20 cellular contexts compared by ENCODE assay signal in the genomic region with DNA sequence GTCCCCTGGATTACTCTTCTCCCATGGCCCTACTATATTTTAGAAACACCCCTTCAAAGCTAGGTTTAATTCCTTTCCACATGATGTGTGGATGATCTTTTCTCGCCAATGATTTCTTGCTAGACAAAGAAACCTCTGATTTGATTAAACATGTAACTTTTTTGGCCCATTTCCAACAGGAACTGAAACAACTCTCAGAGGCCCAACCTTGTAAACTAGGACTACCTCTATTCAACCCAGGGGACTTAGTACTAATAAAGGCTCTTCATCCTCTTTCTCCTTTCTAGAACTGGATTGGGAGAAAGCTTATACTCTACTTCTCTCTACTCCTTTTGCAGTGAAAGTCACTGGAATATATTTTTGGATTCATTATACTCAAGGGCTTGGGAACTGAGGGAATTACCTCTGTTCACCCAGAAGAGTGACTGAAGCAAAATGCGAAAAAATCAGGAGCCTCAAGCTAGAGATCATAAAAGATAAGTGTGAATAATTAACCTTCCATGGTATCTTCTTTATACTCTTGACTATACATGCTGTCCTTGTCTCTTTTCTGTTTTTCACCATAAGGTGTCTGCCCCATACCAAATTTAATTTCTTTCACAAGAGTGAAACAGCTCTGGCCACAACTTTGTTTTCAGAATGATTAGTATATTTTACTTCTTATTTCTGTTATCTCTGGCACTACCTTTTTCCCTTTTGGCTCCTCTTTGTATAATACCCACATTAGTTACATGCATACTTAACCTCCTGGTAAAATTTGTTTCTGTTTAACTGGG.
DNase-seq lines count a peak whose midpoint lies in the region; ATAC-seq and TF ChIP-seq lines count a peak whose summit lies in the region.
"Had no signal": no experiment of that assay in that cellular context is flagged by ENCODE, and none has a peak within 500 bp of the region (broad histone marks: within the 10 kb centered on the region; RNA-seq: fewer than 3 reads in every experiment).

No MANE protein-coding gene starts in this region.

- TF ChIP-seq CTCF in OCI-LY7 (conservative IDR thresholded peaks at IDR 0.05; ENCODE audit: low read length) = no peak
- no peak for TF ChIP-seq CTCF in neural progenitor cell (IDR thresholded peaks at IDR 0.05)
- no peak for TF ChIP-seq CTCF in suprapubic skin (IDR thresholded peaks at IDR 0.05)

- no peaks in the 10 kb centered on the region for H3F3A ChIP-seq in neural progenitor cell (ENCODE audit: low read depth)

- no peak for TF ChIP-seq EP300 in suprapubic skin (IDR thresholded peaks at IDR 0.05)

- H3K4me1 ChIP-seq in OCI-LY7 (ENCODE audit: insufficient read depth, low read length, poor library complexity, severe bottlenecking) = no peaks in the 10 kb centered on the region
- H3K4me1 ChIP-seq in neural progenitor cell = no peaks in the 10 kb centered on the region
- no peaks in the 10 kb centered on the region for H3K4me1 ChIP-seq in suprapubic skin
- H3K4me1 ChIP-seq: SJCRH30 had no signal

- no peak overlapping the region for H3K4me2 ChIP-seq in OCI-LY7 (ENCODE audit: low read length)
- no peak overlapping the region for H3K4me2 ChIP-seq in neural progenitor cell

- POLR2A ChIA-PET in OCI-LY7 (lab: Charles Lee) = no interaction called here

- H3K4me3 Mint-ChIP-seq in neural progenitor cell = no peak overlapping the region
- H3K4me3 Mint-ChIP-seq: CD4-positive, CD25-positive, alpha-beta regulatory T cell; IgD-negative memory B cell; T-helper 2 cell treated with Interferon-gamma antibody and Interleukin-4, amounts not matched to agents 5 μg/mL and 100 μg/mL, for 36 hours had no signal

- H3K27me3 ChIP-seq in neural progenitor cell (no peaks in the 10 kb centered on the region), suprapubic skin (no peaks in the 10 kb centered on the region)
- H3K27me3 ChIP-seq: SJCRH30 had no signal

- intact Hi-C loops in OCI-LY7 (cut with micrococcal nuclease; ENCODE audit: unreplicated experiment) = no loop called here

- H3K4me3 ChIP-seq in OCI-LY7 (ENCODE audit: low read depth, low read length, poor library complexity, severe bottlenecking) = no peak overlapping the region
- H3K4me3 ChIP-seq in neural progenitor cell = no peak overlapping the region
- H3K4me3 ChIP-seq in suprapubic skin = no peak overlapping the region
- H3K4me3 ChIP-seq: SJCRH30 had no signal

- no peaks in the 10 kb centered on the region for H3K9me2 ChIP-seq in OCI-LY7 (ENCODE audit: insufficient read depth, low read length)

- ATAC-seq in GM21825 (IDR thresholded peaks at IDR 0.05; ENCODE audit: unreplicated experiment) (peak; percentile 49), HG03457 (IDR thresholded peaks at IDR 0.05; ENCODE audit: unreplicated experiment) (peak; percentile 47)

- H3K27ac ChIP-seq in OCI-LY7 (ENCODE audit: low read depth, low read length, poor library complexity, severe bottlenecking) = no peak overlapping the region
- H3K27ac ChIP-seq in neural progenitor cell = no peak overlapping the region
- H3K27ac ChIP-seq in suprapubic skin = no peak overlapping the region
- H3K27ac ChIP-seq: RWPE1, SJCRH30 had no signal

- CTCF ChIA-PET in OCI-LY7 (lab: Charles Lee; ENCODE audit: unreplicated experiment) = no interaction called here

- H4K20me1 ChIP-seq in OCI-LY7 (ENCODE audit: insufficient read depth, low read length) (no peaks in the 10 kb centered on the region), neural progenitor cell (ENCODE audit: low read depth) (no peaks in the 10 kb centered on the region)

- H3K27me3 Mint-ChIP-seq in neural progenitor cell (ENCODE audit: insufficient read depth, low read depth) = peaks cover 2% of the 10 kb centered on the region
- H3K27me3 Mint-ChIP-seq: CD4-positive, CD25-positive, alpha-beta regulatory T cell; IgD-negative memory B cell had no signal

- no peak overlapping the region for H2AFZ ChIP-seq in OCI-LY7 (ENCODE audit: low read length)
- H2AFZ ChIP-seq in neural progenitor cell (replicated peaks) = peak overlapping the region; percentile 65

- peak; percentile 10 for DNase-seq in OCI-LY7 (ENCODE audit: low spot score)
- DNase-seq in neural progenitor cell (ENCODE audit: low spot score) = no peak
- no peak for DNase-seq in NCI-H146 (lab: John Stamatoyannopoulos, UW)
- no peak for DNase-seq in NCI-H510A (lab: John Stamatoyannopoulos, UW)
- no peak for DNase-seq in suprapubic skin (ENCODE audit: low spot score in 2 of 2)
- DNase-seq: ACHN; CD4-positive, CD25-positive, alpha-beta regulatory T cell; GF-D8; HCEC 1CT; NCI-H1092; NCI-H187; NCI-H2171; NCI-H510A treated with DMSO at 0.1 percent for 48 hours; SJCRH30; SW 1271 had no signal

- no peaks in the 10 kb centered on the region for H3K9me3 Mint-ChIP-seq in neural progenitor cell

- TF ChIP-seq POLR2A in suprapubic skin (IDR thresholded peaks at IDR 0.05) = no peak

- no peaks in the 10 kb centered on the region for H3K79me2 ChIP-seq in OCI-LY7 (ENCODE audit: insufficient read depth, low read depth, low read length)
- H3K79me2 ChIP-seq in neural progenitor cell (ENCODE audit: low read depth) = no peaks in the 10 kb centered on the region

- WGBS in suprapubic skin = 44% methylated on average over 2 of the region's 2 CpGs

- no peak overlapping the region for H3K27ac Mint-ChIP-seq in neural progenitor cell
- H3K27ac Mint-ChIP-seq: CD4-positive, CD25-positive, alpha-beta regulatory T cell; IgD-negative memory B cell; T-helper 2 cell treated with Interferon-gamma antibody and Interleukin-4, amounts not matched to agents 5 μg/mL and 100 μg/mL, for 36 hours had no signal

- H3K9ac ChIP-seq in neural progenitor cell = no peak overlapping the region

- H3K9me3 ChIP-seq in OCI-LY7 (ENCODE audit: low read length) (0 out of 2 replicates have a peak, but pooled peaks cover 4% of the 10 kb centered on the region), neural progenitor cell (ENCODE audit: low read depth) (no peaks in the 10 kb centered on the region), suprapubic skin (no peaks in the 10 kb centered on the region)
- H3K9me3 ChIP-seq: SJCRH30 had no signal

- BruUV-seq in OCI-LY7 (replicated peaks; lab: Mats Ljungman, UMichigan) = no TSS peak

- no peaks in the 10 kb centered on the region for H3K4me1 Mint-ChIP-seq in neural progenitor cell

- H3K36me3 ChIP-seq in OCI-LY7 (ENCODE audit: insufficient read depth, low read length) = no peaks in the 10 kb centered on the region
- H3K36me3 ChIP-seq in neural progenitor cell = no peaks in the 10 kb centered on the region
- H3K36me3 ChIP-seq in suprapubic skin = no peaks in the 10 kb centered on the region
- H3K36me3 ChIP-seq: SJCRH30 had no signal

- H3K36me3 Mint-ChIP-seq in neural progenitor cell = no peaks in the 10 kb centered on the region
- H3K36me3 Mint-ChIP-seq: CD4-positive, CD25-positive, alpha-beta regulatory T cell had no signal
